9 cellular contexts compared by ENCODE assay signal in genomic region chr11:114179234-114179941, GRCh38.
DNase-seq lines count a peak whose midpoint lies in the region; ATAC-seq and TF ChIP-seq lines count a peak whose summit lies in the region.
"Had no signal": no experiment of that assay in that cellular context is flagged by ENCODE, and none has a peak within 500 bp of the region (broad histone marks: within the 10 kb centered on the region; RNA-seq: fewer than 3 reads in every experiment).

No MANE protein-coding gene starts in this region.

- peaks cover 3% of the 10 kb centered on the region for H3K4me1 Mint-ChIP-seq in endodermal cell

- DNase-seq in adrenal gland (peak; percentile 82 to 98 (median 91)), right cardiac atrium (peak; percentile 82 to 94 (median 88)), skeletal muscle cell (ENCODE audit: low read depth) (peak; percentile 99), endodermal cell (no peak)
- DNase-seq: mesendoderm had no signal

- no peaks in the 10 kb centered on the region for H3K36me3 Mint-ChIP-seq in endodermal cell (ENCODE audit: low read depth)

- peaks cover 28% of the 10 kb centered on the region for H3K27me3 Mint-ChIP-seq in endodermal cell (ENCODE audit: insufficient read depth)

- ATAC-seq in right cardiac atrium: peak; percentile 93 to 94
- no peak for ATAC-seq in GM21515 (IDR thresholded peaks at IDR 0.05; ENCODE audit: unreplicated experiment)
- ATAC-seq in GM18519 (IDR thresholded peaks at IDR 0.05; ENCODE audit: low FRiP score, unreplicated experiment): no peak
- ATAC-seq in GM21825 (IDR thresholded peaks at IDR 0.05; ENCODE audit: unreplicated experiment): no peak

- POLR2A ChIA-PET in HEK293 (lab: Yijun Ruan, JAX): interaction anchor here (0.7 to 1.2 kb wide), 2 partner anchors 19 to 119 kb away, joined by 4 read pairs; partner anchors contain the start of gene ZBTB16

- H3K4me1 ChIP-seq in HEK293 (ENCODE audit: control insufficient read depth, insufficient read depth, low read length) (no peaks in the 10 kb centered on the region; the same call in 1 of the 2 replicates), adrenal gland (replicated peaks in 1 of 2) (peaks cover 69 to 90% of the 10 kb centered on the region in 2 donors), right cardiac atrium (ENCODE audit: control insufficient read depth, insufficient read depth, low read length) (peaks cover 71% of the 10 kb centered on the region), endodermal cell (ENCODE audit: control insufficient read depth, insufficient read depth, low read length) (no peaks in the 10 kb centered on the region)

- H3K27me3 ChIP-seq in adrenal gland (no peaks in the 10 kb centered on the region), right cardiac atrium (ENCODE audit: control insufficient read depth, insufficient read depth) (no peaks in the 10 kb centered on the region), endodermal cell (ENCODE audit: control insufficient read depth, insufficient read depth, low read length, poor library complexity, severe bottlenecking) (peaks cover 12% of the 10 kb centered on the region)

- intact Hi-C loops in adrenal gland (cut with DNase I) (no loop called here), right cardiac atrium (cut with DNase I) (loop anchor here in 1 of 4 donors (5.0 kb wide), 1 partner anchor 117 kb away; no protein-coding TSS in a partner anchor)

- no peak overlapping the region for H3K9ac ChIP-seq in endodermal cell (ENCODE audit: extremely low read depth, low read length, poor library complexity, severe bottlenecking)

- 0 to 6% (median 1%) methylated on average over 5 of the region's 5 CpGs for WGBS in adrenal gland, 4 donors
- 4% methylated on average over 5 of the region's 5 CpGs for WGBS in right cardiac atrium
- WGBS in endodermal cell (ENCODE audit: insufficient coverage in 1 of 2, insufficient read length in 1 of 2), 2 experiments: 97% methylated on average over 3 to 5 of the region's 5 CpGs

- TF ChIP-seq POLR2A in adrenal gland (IDR thresholded peaks at IDR 0.05): peak in 1 of 2 donors; percentile 74

- H3K9me3 Mint-ChIP-seq in endodermal cell: no peaks in the 10 kb centered on the region

- CTCF ChIA-PET in HEK293 (lab: Yijun Ruan, JAX): interaction anchor here (0.6 to 7.3 kb wide), 18 partner anchors 8 to 184 kb away, joined by 3 to 51 read pairs (median 5); no protein-coding TSS in a partner anchor

- H3K27ac Mint-ChIP-seq in endodermal cell: no peak overlapping the region

- H3K36me3 ChIP-seq in HEK293 (ENCODE audit: control insufficient read depth in 2 of 2, insufficient read depth in 1 of 2, low read length in 2 of 2): no peaks in the 10 kb centered on the region
- H3K36me3 ChIP-seq in adrenal gland (replicated peaks in 1 of 2): no peaks in the 10 kb centered on the region
- H3K36me3 ChIP-seq in endodermal cell (ENCODE audit: control insufficient read depth, insufficient read depth, low read length): no peaks in the 10 kb centered on the region

- no peak for TF ChIP-seq CTCF in HEK293 (tag by site-specific recombination; IDR thresholded peaks at IDR 0.05)
- peak in 3 of 6 experiments; percentile 14 to 36 (median 23) for TF ChIP-seq CTCF in adrenal gland (IDR thresholded peaks at IDR 0.05)
- no peak for TF ChIP-seq CTCF in endodermal cell (conservative IDR thresholded peaks at IDR 0.05)

- H3K27ac ChIP-seq in HEK293 (ENCODE audit: extremely low read depth, low read depth, low read length): no peak overlapping the region
- peak overlapping the region; percentile 87 to 98 (median 96) for H3K27ac ChIP-seq in adrenal gland
- peak overlapping the region; percentile 100 for H3K27ac ChIP-seq in right cardiac atrium (ENCODE audit: low read length)
- H3K27ac ChIP-seq in endodermal cell (ENCODE audit: low read depth, low read length): no peak overlapping the region

- H3K4me3 ChIP-seq in HEK293 (ENCODE audit: low read depth, low read length) (no peak overlapping the region), adrenal gland (peak overlapping the region in 1 of 4 donors; percentile 46), right cardiac atrium (ENCODE audit: low read length) (peak overlapping the region; percentile 48), skeletal muscle cell (ENCODE audit: low read depth, low read length) (peak overlapping the region; percentile 30), endodermal cell (ENCODE audit: low read length) (no peak overlapping the region)

- no peak overlapping the region for H3K4me3 Mint-ChIP-seq in endodermal cell

- no peaks in the 10 kb centered on the region for H3K9me3 ChIP-seq in HEK293 (ENCODE audit: control insufficient read depth, insufficient read depth, low read depth, low read length)
- no peaks in the 10 kb centered on the region for H3K9me3 ChIP-seq in adrenal gland (replicated peaks in 1 of 3)
- no peaks in the 10 kb centered on the region for H3K9me3 ChIP-seq in right cardiac atrium (ENCODE audit: control insufficient read depth, low read length)
- no peaks in the 10 kb centered on the region for H3K9me3 ChIP-seq in endodermal cell (ENCODE audit: control insufficient read depth, low read length)

TF ChIP-seq in HEK293, 187 proteins besides CTCF, POLR2A, EP300 and RAD21 (continues in another document):
- TF ChIP-seq SP3 (tag by site-specific recombination; IDR thresholded peaks at IDR 0.05): no peak
- TF ChIP-seq ZNF488 (tag by site-specific recombination; IDR thresholded peaks at IDR 0.05): no peak
- peak; percentile 46 for TF ChIP-seq PRDM10 (tag by site-specific recombination; IDR thresholded peaks at IDR 0.05)
- no peak for TF ChIP-seq KLF10 (tag by site-specific recombination; IDR thresholded peaks at IDR 0.05)
- TF ChIP-seq ZFP37 (tag by site-specific recombination; IDR thresholded peaks at IDR 0.05): no peak
- TF ChIP-seq ZNF354C (tag by site-specific recombination; IDR thresholded peaks at IDR 0.05; ENCODE audit: borderline replicate concordance, low read depth): no peak
- TF ChIP-seq SP7 (tag by site-specific recombination; IDR thresholded peaks at IDR 0.05): no peak
- peak; percentile 87 for TF ChIP-seq ZNF596 (tag by site-specific recombination; IDR thresholded peaks at IDR 0.05)
- no peak for TF ChIP-seq ZNF707 (tag by site-specific recombination; IDR thresholded peaks at IDR 0.05)
- no peak for TF ChIP-seq BCL11B (tag by site-specific recombination; IDR thresholded peaks at IDR 0.05; ENCODE audit: low read depth)
- no peak for TF ChIP-seq KLF16 (tag by site-specific recombination; IDR thresholded peaks at IDR 0.05)
- TF ChIP-seq GLI4 (tag by site-specific recombination; IDR thresholded peaks at IDR 0.05): no peak
- no peak for TF ChIP-seq ZNF785 (tag by site-specific recombination; IDR thresholded peaks at IDR 0.05)
- TF ChIP-seq ZBTB49 (tag by site-specific recombination; IDR thresholded peaks at IDR 0.05; ENCODE audit: low read depth): no peak
- no peak for TF ChIP-seq ZBTB1 (tag by site-specific recombination; IDR thresholded peaks at IDR 0.05)
- peak; percentile 63; the same call in 1 of the 2 replicates for TF ChIP-seq TRIM28 (IDR thresholded peaks at IDR 0.05; ENCODE audit: borderline replicate concordance, low read length)

Comparison
In these comparisons a context has a peak if more than half of its experiments do, and no peak if none do; other contexts are left out.
1. H3K27ac ChIP-seq: peak in adrenal gland (5 of 5) and right cardiac atrium (single experiment); none in HEK293 (single experiment) and endodermal cell (single experiment).
2. H3K4me3 ChIP-seq: peak in right cardiac atrium (single experiment) and skeletal muscle cell (single experiment); none in HEK293 (single experiment) and endodermal cell (single experiment).
3. ATAC-seq: peak in right cardiac atrium (2 of 2); none in GM21515 (single experiment), GM18519 (single experiment) and GM21825 (single experiment).